In genomic region chr19:1437609-1438008, GRCh38 we compare ENCODE assay signal across 1 cellular context.
TF ChIP-seq lines count a peak whose summit lies in the region.

No MANE protein-coding gene starts in this region.

TF ChIP-seq in HepG2, 621 proteins besides CTCF, POLR2A, EP300 and RAD21:
- TF ChIP-seq ZNF777 (CRISPR knock-in tag; IDR thresholded peaks at IDR 0.05) (no peak), ZNF234 (CRISPR knock-in tag; conservative IDR thresholded peaks at IDR 0.05) (0 out of 2 replicates have a peak, but pooled peaks have one; percentile 11), ZNF512 (CRISPR knock-in tag; IDR thresholded peaks at IDR 0.05) (0 out of 2 replicates have a peak, but pooled peaks have one; percentile 1), ZNF121 (CRISPR knock-in tag; IDR thresholded peaks at IDR 0.05) (peak; percentile 80)
- TF ChIP-seq, protein P1, sequence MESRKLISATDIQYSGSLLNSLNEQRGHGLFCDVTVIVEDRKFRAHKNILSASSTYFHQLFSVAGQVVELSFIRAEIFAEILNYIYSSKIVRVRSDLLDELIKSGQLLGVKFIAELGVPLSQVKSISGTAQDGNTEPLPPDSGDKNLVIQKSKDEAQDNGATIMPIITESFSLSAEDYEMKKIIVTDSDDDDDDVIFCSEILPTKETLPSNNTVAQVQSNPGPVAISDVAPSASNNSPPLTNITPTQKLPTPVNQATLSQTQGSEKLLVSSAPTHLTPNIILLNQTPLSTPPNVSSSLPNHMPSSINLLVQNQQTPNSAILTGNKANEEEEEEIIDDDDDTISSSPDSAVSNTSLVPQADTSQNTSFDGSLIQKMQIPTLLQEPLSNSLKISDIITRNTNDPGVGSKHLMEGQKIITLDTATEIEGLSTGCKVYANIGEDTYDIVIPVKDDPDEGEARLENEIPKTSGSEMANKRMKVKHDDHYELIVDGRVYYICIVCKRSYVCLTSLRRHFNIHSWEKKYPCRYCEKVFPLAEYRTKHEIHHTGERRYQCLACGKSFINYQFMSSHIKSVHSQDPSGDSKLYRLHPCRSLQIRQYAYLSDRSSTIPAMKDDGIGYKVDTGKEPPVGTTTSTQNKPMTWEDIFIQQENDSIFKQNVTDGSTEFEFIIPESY (CRISPR knock-in tag; IDR thresholded peaks at IDR 0.05), result peak; percentile 75
